In genomic region chr5:55307383-55308253, GRCh38 we compare ENCODE assay signal across 8 cellular contexts. TPM values are rescaled to one million over a fixed set of nuclear protein-coding genes. Genes with fewer than 3 reads are reported as not detected.
DNase-seq lines count a peak whose midpoint lies in the region; ATAC-seq and TF ChIP-seq lines count a peak whose summit lies in the region.

DHX29 (minus strand) TSS chr5:55307694; CDS start chr5:55307573, 121 bp downstream.
MTREX (plus strand) TSS chr5:55307989; CDS start chr5:55308014, 25 bp downstream.

- no peaks in the 10 kb centered on the region for H3K27me3 Mint-ChIP-seq in activated naive CD4-positive, alpha-beta T cell treated with anti-CD3 and anti-CD28 coated beads for 36 hours (ENCODE audit: low read depth)

- no peak within 1 kb of the TSS for H3K27ac Mint-ChIP-seq in activated naive CD4-positive, alpha-beta T cell treated with anti-CD3 and anti-CD28 coated beads for 36 hours

- peaks cover 3% of the 10 kb centered on the region for H3K9me3 Mint-ChIP-seq in activated naive CD4-positive, alpha-beta T cell treated with anti-CD3 and anti-CD28 coated beads for 36 hours

- H3K4me1 Mint-ChIP-seq in activated naive CD4-positive, alpha-beta T cell treated with anti-CD3 and anti-CD28 coated beads for 36 hours (ENCODE audit: low read depth): peaks cover 33% of the 10 kb centered on the region

- H3K36me3 ChIP-seq in GM06990 (ENCODE audit: control insufficient read depth, insufficient read depth, low read length) (no peaks in the 10 kb centered on the region), suprapubic skin (no peaks in the 10 kb centered on the region)

- intact Hi-C loops in activated naive CD4-positive, alpha-beta T cell treated with anti-CD3 and anti-CD28 coated beads for 36 hours (cut with micrococcal nuclease): loop anchor here (1.0 to 10.0 kb wide), 6 partner anchors 31 to 993 kb away; partner anchors contain the start of gene ARL15

- CTCF ChIA-PET in activated naive CD4-positive, alpha-beta T cell treated with anti-CD3 and anti-CD28 coated beads for 36 hours (lab: Charles Lee): interaction anchor here (0.6 to 1.4 kb wide), 6 partner anchors 10 to 1651 kb away, joined by 3 to 4 read pairs (median 3); no protein-coding TSS in a partner anchor

- ATAC-seq in HG02571 (IDR thresholded peaks at IDR 0.05; ENCODE audit: unreplicated experiment): peak; percentile 90

- peak; percentile 92 for DNase-seq in GM06990 (ENCODE audit: extremely low read depth, insufficient read length)
- DNase-seq in NB4 (ENCODE audit: low read depth): peak; percentile 92
- DNase-seq in SK-N-DZ (ENCODE audit: low spot score): peak; percentile 91
- peak; percentile 94 for DNase-seq in activated naive CD4-positive, alpha-beta T cell treated with anti-CD3 and anti-CD28 coated beads for 36 hours
- peak; percentile 90 for DNase-seq in globus pallidus (ENCODE audit: low spot score)
- peak; percentile 53 to 98 (median 92) for DNase-seq in nucleus accumbens (lab: John Stamatoyannopoulos, UW)
- DNase-seq in suprapubic skin (ENCODE audit: low spot score in 2 of 2): peak; percentile 95

- TF ChIP-seq POLR2A in NB4 (IDR thresholded peaks at IDR 0.05; ENCODE audit: extremely low read depth, insufficient read length) (peak; percentile 56), suprapubic skin (IDR thresholded peaks at IDR 0.05) (peak in 1 of 2 donors; percentile 81)

- peak within 1 kb of the TSS; percentile 95 for H3K27ac ChIP-seq in suprapubic skin

- H3K9me3 ChIP-seq in suprapubic skin: no peaks in the 10 kb centered on the region

- H3K4me3 Mint-ChIP-seq in activated naive CD4-positive, alpha-beta T cell treated with anti-CD3 and anti-CD28 coated beads for 36 hours: no peak within 1 kb of the TSS

- H3K36me3 Mint-ChIP-seq in activated naive CD4-positive, alpha-beta T cell treated with anti-CD3 and anti-CD28 coated beads for 36 hours (ENCODE audit: low read depth): peaks cover 17% of the 10 kb centered on the region

- TF ChIP-seq EP300 in suprapubic skin (IDR thresholded peaks at IDR 0.05): no peak

- TF ChIP-seq CTCF in GM06990 (IDR thresholded peaks at IDR 0.05; ENCODE audit: insufficient read depth, low read length, poor library complexity, severe bottlenecking) (no peak), NB4 (IDR thresholded peaks at IDR 0.05; ENCODE audit: low read depth, low read length) (no peak), suprapubic skin (IDR thresholded peaks at IDR 0.05) (no peak)

- H3K27me3 ChIP-seq in GM06990 (replicated peaks; ENCODE audit: control insufficient read depth, insufficient read depth, low read length) (no peaks in the 10 kb centered on the region), suprapubic skin (no peaks in the 10 kb centered on the region)

- H3K4me1 ChIP-seq in suprapubic skin: peaks cover 74% of the 10 kb centered on the region

- H3K4me3 ChIP-seq in GM06990 (replicated peaks; ENCODE audit: low read depth, low read length) (peak within 1 kb of the TSS; percentile 68), NB4 (ENCODE audit: low read depth, low read length) (peak within 1 kb of the TSS; percentile 98), suprapubic skin (peak within 1 kb of the TSS; percentile 88)

- WGBS in suprapubic skin: under 1% methylated on average over 46 of the region's 62 CpGs

RNA-seq across cellular contexts. Expression of gene DHX29, which starts in this region (rescaled TPM):
- 21.0 and 21.6 TPM in 2 replicates for polyA plus RNA-seq in SK-N-DZ (2014; cell fraction: cytosol; rRNA removed)
- 22.0 and 30.4 TPM in 2 replicates for polyA plus RNA-seq in SK-N-DZ (2014; cell fraction: nucleus; rRNA removed)
- total RNA-seq in activated naive CD4-positive, alpha-beta T cell treated with anti-CD3 and anti-CD28 coated beads for 36 hours: 10 to 100 TPM; 11.0 to 11.1 TPM
- 10 to 100 TPM; 16.5 to 32.9 (median 25.9) TPM for total RNA-seq in suprapubic skin

RNA-seq across cellular contexts. Expression of gene MTREX, which starts in this region (rescaled TPM):
- 83.1 and 103 TPM in 2 replicates for polyA plus RNA-seq in SK-N-DZ (2014; cell fraction: cytosol; rRNA removed)
- 31.6 and 36.1 TPM in 2 replicates for polyA plus RNA-seq in SK-N-DZ (2014; cell fraction: nucleus; rRNA removed)
- total RNA-seq in activated naive CD4-positive, alpha-beta T cell treated with anti-CD3 and anti-CD28 coated beads for 36 hours: 10 to 100 TPM; 76.1 to 79.7 TPM
- 100 to 1,000 TPM in 1 of 4 donors, 10 to 100 TPM in 3; 50.0 to 131 (median 70.8) TPM for total RNA-seq in suprapubic skin

Comparison
In these comparisons a context has a peak if more than half of its experiments do, and no peak if none do; other contexts are left out.
1. Peak in every context shown above with its lines: DNase-seq, ATAC-seq, H3K4me3 ChIP-seq and H3K27ac ChIP-seq.